ENCODE assay signal across 26 cellular contexts in the genomic region with DNA sequence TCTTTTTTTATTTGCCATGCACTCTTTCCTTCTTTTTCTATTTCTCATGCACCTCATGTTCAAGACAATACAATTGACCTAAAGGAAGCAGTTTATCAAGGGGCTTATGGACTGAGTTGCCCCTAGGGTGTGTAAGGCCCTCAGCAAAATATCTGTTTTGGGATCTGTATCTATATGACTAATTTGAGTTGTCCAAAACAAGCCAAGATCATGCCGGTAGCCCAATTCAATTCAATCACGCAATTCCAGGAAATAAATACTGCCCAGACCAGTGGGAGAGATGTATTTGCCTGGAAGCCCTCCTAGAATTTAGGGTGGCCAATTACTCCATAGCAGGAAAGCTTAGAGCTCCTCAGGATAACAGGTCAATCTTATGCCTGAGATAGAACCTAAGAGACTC.
A peak's percentile ranks its signal among the peaks of the same experiment; 100 is the strongest.
DNase-seq lines count a peak whose midpoint lies in the region; ATAC-seq, FAIRE-seq and TF ChIP-seq lines count a peak whose summit lies in the region.
"Had no signal": no experiment of that assay in that cellular context is flagged by ENCODE, and none has a peak within 500 bp of the region (broad histone marks: within the 10 kb centered on the region; RNA-seq: fewer than 3 reads in every experiment).

No MANE protein-coding gene starts in this region.

- no peaks in the 10 kb centered on the region for H3K4me1 ChIP-seq in GM23338 (ENCODE audit: insufficient read depth)
- H3K4me1 ChIP-seq in GM23248 (ENCODE audit: insufficient read depth) = no peaks in the 10 kb centered on the region
- H3K4me1 ChIP-seq: BE2C, BLaER1 had no signal

- no peaks in the 10 kb centered on the region for H3K4me1 Mint-ChIP-seq in GM23338
- H3K4me1 Mint-ChIP-seq: CD14-positive monocyte; CD4-positive, alpha-beta memory T cell; CD4-positive, CD25-positive, alpha-beta regulatory T cell; CD8-positive, alpha-beta memory T cell had no signal

- no peak for TF ChIP-seq CTCF in GM23338 (conservative IDR thresholded peaks at IDR 0.05; ENCODE audit: low read depth in 2 of 2)

- DNase-seq in GM23338 (ENCODE audit: low spot score) = no peak
- peak; percentile 17 for DNase-seq in M059J (ENCODE audit: low read depth)
- peak; percentile 1 for DNase-seq in RPMI7951 (ENCODE audit: low read depth)
- DNase-seq in GM23248 = no peak
- no peak for DNase-seq in H54 (ENCODE audit: insufficient read length, low spot score)
- DNase-seq: 8988T; ACHN; BE2C; C1 segment of cervical spinal cord; CD4-positive, alpha-beta memory T cell; CD4-positive, CD25-positive, alpha-beta regulatory T cell; CD8-positive, alpha-beta memory T cell; COR-L47; DMS 273 treated with DMSO at 0.1 percent for 48 hours; DMS153; DMS53; DMS79; DND-41; EL; GDM1 had no signal

- H3K36me3 ChIP-seq in GM23338 (ENCODE audit: insufficient read depth) = 0 out of 2 replicates have a peak, but pooled peaks cover 3% of the 10 kb centered on the region
- no peaks in the 10 kb centered on the region for H3K36me3 ChIP-seq in GM23248 (ENCODE audit: low read depth)
- H3K36me3 ChIP-seq: BE2C, BLaER1 had no signal

- ATAC-seq in GM23338 = no peak
- ATAC-seq in HG03108 (IDR thresholded peaks at IDR 0.05; ENCODE audit: unreplicated experiment) = no peak

- TF ChIP-seq POLR2A in H54 (IDR thresholded peaks at IDR 0.05; ENCODE audit: low read depth, low read length) = no peak

- no peaks in the 10 kb centered on the region for H3F3A ChIP-seq in GM23338 (replicated peaks; ENCODE audit: low read depth)
- H3F3A ChIP-seq in GM23248 (ENCODE audit: insufficient read depth) = no peaks in the 10 kb centered on the region

- 0 out of 2 replicates have a peak, but pooled peaks cover 3% of the 10 kb centered on the region for H3K9me2 ChIP-seq in GM23338 (ENCODE audit: insufficient read depth)
- H3K9me2 ChIP-seq in GM23248 (ENCODE audit: insufficient read depth) = no peaks in the 10 kb centered on the region

- FAIRE-seq in H54 (lab: Jason Lieb, UNC) = no peak
- FAIRE-seq: A204.1, GM12891, GM19239 had no signal

- H4K20me1 ChIP-seq in GM23338 (replicated peaks; ENCODE audit: insufficient read depth) (no peaks in the 10 kb centered on the region), GM23248 (ENCODE audit: insufficient read depth) (no peaks in the 10 kb centered on the region)
- H4K20me1 ChIP-seq: BLaER1 had no signal

- H3K9ac ChIP-seq in GM23248 = no peak overlapping the region
- H3K9ac ChIP-seq: BLaER1 had no signal

- H3K27ac ChIP-seq in GM23338 (ENCODE audit: low read depth) (no peak overlapping the region), GM23248 (no peak overlapping the region)
- H3K27ac ChIP-seq: BLaER1 had no signal

- H3K27me3 Mint-ChIP-seq in GM23338 (ENCODE audit: insufficient read depth, low read depth, poor library complexity) = no peaks in the 10 kb centered on the region
- H3K27me3 Mint-ChIP-seq: CD4-positive, alpha-beta memory T cell; CD4-positive, CD25-positive, alpha-beta regulatory T cell; CD8-positive, alpha-beta memory T cell had no signal

- peaks cover 19% of the 10 kb centered on the region for H3K9me3 Mint-ChIP-seq in GM23338

- H2AFZ ChIP-seq in GM23338 = peak overlapping the region; percentile 52; the same call in 1 of the 2 replicates
- no peak overlapping the region for H2AFZ ChIP-seq in GM23248

- WGBS in GM23248 (ENCODE audit: low coverage in 1 of 2, low lambda C conversion rate in 2 of 2, missing lambda C conversion rate in 2 of 2), 2 experiments = 36 to 50% methylated on average over 2 of the region's 2 CpGs

- H3K27me3 ChIP-seq in GM23338 (ENCODE audit: insufficient read depth) (no peaks in the 10 kb centered on the region), GM23248 (replicated peaks; ENCODE audit: insufficient read depth) (no peaks in the 10 kb centered on the region)
- H3K27me3 ChIP-seq: BE2C, BLaER1 had no signal

- peaks cover 6% of the 10 kb centered on the region; the same call in 2 of the 3 replicates for H3K36me3 Mint-ChIP-seq in GM23338 (ENCODE audit: low read depth)
- H3K36me3 Mint-ChIP-seq: CD14-positive monocyte; CD4-positive, alpha-beta memory T cell; CD4-positive, CD25-positive, alpha-beta regulatory T cell; CD8-positive, alpha-beta memory T cell had no signal

- no peak overlapping the region for H3K27ac Mint-ChIP-seq in GM23338
- H3K27ac Mint-ChIP-seq: CD4-positive, alpha-beta memory T cell; CD4-positive, CD25-positive, alpha-beta regulatory T cell; CD8-positive, alpha-beta memory T cell had no signal

- no peaks in the 10 kb centered on the region for H3K9me3 ChIP-seq in GM23248 (ENCODE audit: low read depth)
- H3K9me3 ChIP-seq: BE2C had no signal

- H3K4me3 Mint-ChIP-seq in GM23338 = no peak overlapping the region
- H3K4me3 Mint-ChIP-seq: CD14-positive monocyte; CD4-positive, alpha-beta memory T cell; CD4-positive, CD25-positive, alpha-beta regulatory T cell; CD8-positive, alpha-beta memory T cell had no signal

- H3K79me2 ChIP-seq in GM23338 (replicated peaks; ENCODE audit: insufficient read depth) (no peaks in the 10 kb centered on the region), GM23248 (ENCODE audit: insufficient read depth) (no peaks in the 10 kb centered on the region)

- H3K4me2 ChIP-seq in GM23338 = no peak overlapping the region
- H3K4me2 ChIP-seq in GM23248 (ENCODE audit: unreplicated experiment) = no peak overlapping the region
- H3K4me2 ChIP-seq: BLaER1 had no signal

- in situ Hi-C loops in GM23248 (cut with MboI) = no loop called here

- no peak overlapping the region for H3K4me3 ChIP-seq in GM23338
- no peak overlapping the region for H3K4me3 ChIP-seq in GM23248
- H3K4me3 ChIP-seq: BLaER1 had no signal

TF ChIP-seq in GM23338, 12 proteins besides CTCF, POLR2A, EP300 and RAD21 (continues in another document):
- no peak for TF ChIP-seq JUNB (IDR thresholded peaks at IDR 0.05; ENCODE audit: unreplicated experiment)
- TF ChIP-seq ZNF331 (CRISPR knock-in tag; IDR thresholded peaks at IDR 0.05; ENCODE audit: low read depth) = no peak
- TF ChIP-seq EZH2phosphoT487 (IDR thresholded peaks at IDR 0.05; ENCODE audit: unreplicated experiment) = no peak
- TF ChIP-seq, protein P1, sequence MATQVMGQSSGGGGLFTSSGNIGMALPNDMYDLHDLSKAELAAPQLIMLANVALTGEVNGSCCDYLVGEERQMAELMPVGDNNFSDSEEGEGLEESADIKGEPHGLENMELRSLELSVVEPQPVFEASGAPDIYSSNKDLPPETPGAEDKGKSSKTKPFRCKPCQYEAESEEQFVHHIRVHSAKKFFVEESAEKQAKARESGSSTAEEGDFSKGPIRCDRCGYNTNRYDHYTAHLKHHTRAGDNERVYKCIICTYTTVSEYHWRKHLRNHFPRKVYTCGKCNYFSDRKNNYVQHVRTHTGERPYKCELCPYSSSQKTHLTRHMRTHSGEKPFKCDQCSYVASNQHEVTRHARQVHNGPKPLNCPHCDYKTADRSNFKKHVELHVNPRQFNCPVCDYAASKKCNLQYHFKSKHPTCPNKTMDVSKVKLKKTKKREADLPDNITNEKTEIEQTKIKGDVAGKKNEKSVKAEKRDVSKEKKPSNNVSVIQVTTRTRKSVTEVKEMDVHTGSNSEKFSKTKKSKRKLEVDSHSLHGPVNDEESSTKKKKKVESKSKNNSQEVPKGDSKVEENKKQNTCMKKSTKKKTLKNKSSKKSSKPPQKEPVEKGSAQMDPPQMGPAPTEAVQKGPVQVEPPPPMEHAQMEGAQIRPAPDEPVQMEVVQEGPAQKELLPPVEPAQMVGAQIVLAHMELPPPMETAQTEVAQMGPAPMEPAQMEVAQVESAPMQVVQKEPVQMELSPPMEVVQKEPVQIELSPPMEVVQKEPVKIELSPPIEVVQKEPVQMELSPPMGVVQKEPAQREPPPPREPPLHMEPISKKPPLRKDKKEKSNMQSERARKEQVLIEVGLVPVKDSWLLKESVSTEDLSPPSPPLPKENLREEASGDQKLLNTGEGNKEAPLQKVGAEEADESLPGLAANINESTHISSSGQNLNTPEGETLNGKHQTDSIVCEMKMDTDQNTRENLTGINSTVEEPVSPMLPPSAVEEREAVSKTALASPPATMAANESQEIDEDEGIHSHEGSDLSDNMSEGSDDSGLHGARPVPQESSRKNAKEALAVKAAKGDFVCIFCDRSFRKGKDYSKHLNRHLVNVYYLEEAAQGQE (IDR thresholded peaks at IDR 0.05; ENCODE audit: unreplicated experiment) = no peak
- TF ChIP-seq ZNF114 (CRISPR knock-in tag; IDR thresholded peaks at IDR 0.05) = no peak
- TF ChIP-seq, protein P2, sequence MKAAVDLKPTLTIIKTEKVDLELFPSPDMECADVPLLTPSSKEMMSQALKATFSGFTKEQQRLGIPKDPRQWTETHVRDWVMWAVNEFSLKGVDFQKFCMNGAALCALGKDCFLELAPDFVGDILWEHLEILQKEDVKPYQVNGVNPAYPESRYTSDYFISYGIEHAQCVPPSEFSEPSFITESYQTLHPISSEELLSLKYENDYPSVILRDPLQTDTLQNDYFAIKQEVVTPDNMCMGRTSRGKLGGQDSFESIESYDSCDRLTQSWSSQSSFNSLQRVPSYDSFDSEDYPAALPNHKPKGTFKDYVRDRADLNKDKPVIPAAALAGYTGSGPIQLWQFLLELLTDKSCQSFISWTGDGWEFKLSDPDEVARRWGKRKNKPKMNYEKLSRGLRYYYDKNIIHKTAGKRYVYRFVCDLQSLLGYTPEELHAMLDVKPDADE (IDR thresholded peaks at IDR 0.05) = no peak
- TF ChIP-seq STAT1 (IDR thresholded peaks at IDR 0.05; ENCODE audit: unreplicated experiment) = no peak
- TF ChIP-seq EZH2 (IDR thresholded peaks at IDR 0.05; ENCODE audit: low read depth, unreplicated experiment) = no peak
- no peak for TF ChIP-seq NANOG (IDR thresholded peaks at IDR 0.05; ENCODE audit: borderline replicate concordance)
- no peak for TF ChIP-seq CREB1 (CRISPR knock-in tag; IDR thresholded peaks at IDR 0.05; ENCODE audit: low read depth)

Comparison
In these comparisons a context has a peak if more than half of its experiments do, and no peak if none do; other contexts are left out.
1. DNase-seq: peak in M059J (single experiment) and RPMI7951 (single experiment); none in GM23338 (single experiment), GM23248 (single experiment) and H54 (single experiment).